In genomic region chr2:218781691-218782528, GRCh38 we compare ENCODE assay signal across 10 cellular contexts. TPM values are rescaled to one million over a fixed set of nuclear protein-coding genes. Genes with fewer than 3 reads are reported as not detected.
DNase-seq lines count a peak whose midpoint lies in the region; ATAC-seq and TF ChIP-seq lines count a peak whose summit lies in the region.
"Had no signal": no experiment of that assay in that cellular context is flagged by ENCODE, and none has a peak within 500 bp of the region (broad histone marks: within the 10 kb centered on the region; RNA-seq: fewer than 3 reads in every experiment).

Gene CYP27A1 (plus strand): TSS chr2:218782147. CDS start chr2:218782183, 36 bp downstream.

- peaks cover 4% of the 10 kb centered on the region for H3K36me3 ChIP-seq in mesodermal cell (ENCODE audit: control insufficient read depth, insufficient read depth, low read length)
- no peaks in the 10 kb centered on the region for H3K36me3 ChIP-seq in thymus (ENCODE audit: control insufficient read depth, insufficient read depth)

- H3K27me3 Mint-ChIP-seq in activated naive CD4-positive, alpha-beta T cell treated with anti-CD3 and anti-CD28 coated beads, Interleukin-2, amount 10 ng/mL, durations not matched to agents 7 days and 5 days, result peaks cover 67% of the 10 kb centered on the region

- peaks cover 5% of the 10 kb centered on the region for H3K9me3 ChIP-seq in mesodermal cell (ENCODE audit: control insufficient read depth, low read length)
- no peaks in the 10 kb centered on the region for H3K9me3 ChIP-seq in thymus (ENCODE audit: control insufficient read depth)

- ATAC-seq in GM18873 (IDR thresholded peaks at IDR 0.05; ENCODE audit: low FRiP score, unreplicated experiment), result no peak
- ATAC-seq in HG03039 (IDR thresholded peaks at IDR 0.05; ENCODE audit: unreplicated experiment), result no peak
- ATAC-seq: HCT116 had no signal

- H3K27ac ChIP-seq in mesodermal cell (ENCODE audit: low read depth, low read length, severe bottlenecking) (peak within 1 kb of the TSS; percentile 59), thymus (ENCODE audit: low read depth) (peak within 1 kb of the TSS; percentile 53)
- H3K27ac ChIP-seq: epithelial cell of prostate had no signal

- H3K4me1 Mint-ChIP-seq in activated naive CD4-positive, alpha-beta T cell treated with anti-CD3 and anti-CD28 coated beads, Interleukin-2, amount 10 ng/mL, durations not matched to agents 7 days and 5 days, result peaks cover 4% of the 10 kb centered on the region

- WGBS in mesodermal cell (ENCODE audit: insufficient coverage in 2 of 2), 2 experiments, result 2 to 4% methylated on average over 59 to 72 of the region's 76 CpGs
- 3% methylated on average over 76 of the region's 76 CpGs for WGBS in thymus

- H3K4me1 ChIP-seq in mesodermal cell (ENCODE audit: control insufficient read depth, insufficient read depth, low read length, poor library complexity, severe bottlenecking) (no peaks in the 10 kb centered on the region), thymus (ENCODE audit: control insufficient read depth, insufficient read depth, low read length) (no peaks in the 10 kb centered on the region)

- DNase-seq in COLO829 (ENCODE audit: low spot score) (peak; percentile 58), NCI-H2171 (lab: John Stamatoyannopoulos, UW) (peak; percentile 12), epithelial cell of proximal tubule (ENCODE audit: low read depth) (no peak)
- no peak for DNase-seq in activated naive CD4-positive, alpha-beta T cell treated with anti-CD3 and anti-CD28 coated beads, Interleukin-2, amount 10 ng/mL, durations not matched to agents 7 days and 5 days

- peaks cover 3% of the 10 kb centered on the region for H3K36me3 Mint-ChIP-seq in activated naive CD4-positive, alpha-beta T cell treated with anti-CD3 and anti-CD28 coated beads, Interleukin-2, amount 10 ng/mL, durations not matched to agents 7 days and 5 days

- H3K27me3 ChIP-seq in thymus (ENCODE audit: control insufficient read depth, insufficient read depth), result peaks cover 33% of the 10 kb centered on the region

- no peak for TF ChIP-seq CTCF in epithelial cell of proximal tubule (conservative IDR thresholded peaks at IDR 0.05; ENCODE audit: low read depth, low read length)

- H3K27ac Mint-ChIP-seq in activated naive CD4-positive, alpha-beta T cell treated with anti-CD3 and anti-CD28 coated beads, Interleukin-2, amount 10 ng/mL, durations not matched to agents 7 days and 5 days, result no peak within 1 kb of the TSS

- H3K9me3 Mint-ChIP-seq in activated naive CD4-positive, alpha-beta T cell treated with anti-CD3 and anti-CD28 coated beads, Interleukin-2, amount 10 ng/mL, durations not matched to agents 7 days and 5 days, result peaks cover 9% of the 10 kb centered on the region

- H3K4me3 ChIP-seq in epithelial cell of proximal tubule (ENCODE audit: low read depth, low read length), result peak within 1 kb of the TSS; percentile 85
- peak within 1 kb of the TSS; percentile 56 for H3K4me3 ChIP-seq in mesodermal cell (ENCODE audit: extremely low read depth, insufficient read depth, low read length, poor library complexity, severe bottlenecking)
- H3K4me3 ChIP-seq in thymus (ENCODE audit: low read length), result peak within 1 kb of the TSS; percentile 35

- H3K4me3 Mint-ChIP-seq in activated naive CD4-positive, alpha-beta T cell treated with anti-CD3 and anti-CD28 coated beads, Interleukin-2, amount 10 ng/mL, durations not matched to agents 7 days and 5 days, result no peak within 1 kb of the TSS

- CTCF ChIA-PET in activated naive CD4-positive, alpha-beta T cell treated with anti-CD3 and anti-CD28 coated beads, Interleukin-2, amount 10 ng/mL, durations not matched to agents 7 days and 5 days (lab: Charles Lee), result interaction anchor here (0.6 to 1.6 kb wide), 3 partner anchors 66 to 73 kb away, joined by 3 to 4 read pairs (median 3); no protein-coding TSS in a partner anchor

RNA-seq across cellular contexts. Expression of gene CYP27A1, which starts in this region (rescaled TPM):
- total RNA-seq in epithelial cell of proximal tubule, result 28.6 and 49.0 TPM in 2 replicates
- 28.3 TPM for polyA plus RNA-seq in mesodermal cell (2013, experiment 1 of 2)
- polyA plus RNA-seq in mesodermal cell (2013, experiment 2 of 2), result 28.7 TPM
- polyA plus RNA-seq in thymus, result 24.7 TPM

Comparison
In these comparisons a context has a peak if more than half of its experiments do, and no peak if none do; other contexts are left out.
1. DNase-seq: peak in COLO829 (single experiment) and NCI-H2171 (single experiment); none in epithelial cell of proximal tubule (single experiment) and activated naive CD4-positive, alpha-beta T cell treated with anti-CD3 and anti-CD28 coated beads, Interleukin-2, amount 10 ng/mL, durations not matched to agents 7 days and 5 days (single experiment).
2. H3K4me3 ChIP-seq: peak in every context shown above with its lines; median percentile 85 in epithelial cell of proximal tubule; 56 in mesodermal cell; 35 in thymus.